ENCODE assay signal across 8 cellular contexts in genomic region chr2:70553584-70554337, GRCh38. TPM values are rescaled to one million over a fixed set of nuclear protein-coding genes. Genes with fewer than 3 reads are reported as not detected.
DNase-seq lines count a peak whose midpoint lies in the region; ATAC-seq and TF ChIP-seq lines count a peak whose summit lies in the region.

Gene TGFA (minus strand): TSS chr2:70553826. CDS start chr2:70553767, 59 bp downstream.

- H3K4me3 Mint-ChIP-seq in activated T-cell treated with anti-CD3 and anti-CD28 coated beads, Interleukin-2, amount 50 U/mL, for 4 hours: peak within 1 kb of the TSS; percentile 85
- H3K4me3 Mint-ChIP-seq in naive thymus-derived CD4-positive, alpha-beta T cell: peak within 1 kb of the TSS; percentile 79 to 96 (median 90)
- H3K4me3 Mint-ChIP-seq in stimulated activated memory B cell treated with anti-CD40 and anti-IgM and Interleukin-4, amounts not matched to agents 10 μg/mL and 1 μg/mL and 100 μg/mL, for 72 hours: peak within 1 kb of the TSS; percentile 79

- H2AFZ ChIP-seq in OCI-LY3 (ENCODE audit: low read depth, low read length): peak within 1 kb of the TSS; percentile 90

- H3K9me3 ChIP-seq in BE2C (no peaks in the 10 kb centered on the region), OCI-LY3 (ENCODE audit: insufficient read depth, low read length) (no peaks in the 10 kb centered on the region), esophagus squamous epithelium (no peaks in the 10 kb centered on the region)
- H3K9me3 ChIP-seq in naive thymus-derived CD4-positive, alpha-beta T cell (ENCODE audit: control insufficient read depth in 2 of 3, low read length in 3 of 3): no peaks in the 10 kb centered on the region

- POLR2A ChIA-PET in naive thymus-derived CD4-positive, alpha-beta T cell (lab: Charles Lee): interaction anchor here (0.9 kb wide), 1 partner anchor 16 kb away, joined by 3 read pairs; no protein-coding TSS in a partner anchor

- H3K36me3 ChIP-seq in BE2C: no peaks in the 10 kb centered on the region
- no peaks in the 10 kb centered on the region for H3K36me3 ChIP-seq in OCI-LY3 (replicated peaks; ENCODE audit: low read depth, low read length)
- H3K36me3 ChIP-seq in esophagus squamous epithelium: no peaks in the 10 kb centered on the region
- H3K36me3 ChIP-seq in naive thymus-derived CD4-positive, alpha-beta T cell (ENCODE audit: control insufficient read depth in 2 of 3, insufficient read depth in 3 of 3, low read length in 3 of 3): no peaks in the 10 kb centered on the region

- peak; percentile 45 for TF ChIP-seq CTCF in BE2C (IDR thresholded peaks at IDR 0.05; ENCODE audit: low read depth, low read length)
- TF ChIP-seq CTCF in OCI-LY3 (IDR thresholded peaks at IDR 0.05; ENCODE audit: low read depth, low read length): peak; percentile 59
- TF ChIP-seq CTCF in esophagus squamous epithelium (IDR thresholded peaks at IDR 0.05): peak; percentile 34 to 92 (median 81)

- H3K27ac ChIP-seq in OCI-LY3 (ENCODE audit: low read length) (no peak within 1 kb of the TSS), esophagus squamous epithelium (peak within 1 kb of the TSS; percentile 91 to 95 (median 92))
- H3K27ac ChIP-seq in naive thymus-derived CD4-positive, alpha-beta T cell (ENCODE audit: low read depth, low read length): peak within 1 kb of the TSS; percentile 60

- H3K79me2 ChIP-seq in OCI-LY3 (ENCODE audit: low read length): no peaks in the 10 kb centered on the region

- peaks cover 8% of the 10 kb centered on the region for H3K27me3 Mint-ChIP-seq in activated T-cell treated with anti-CD3 and anti-CD28 coated beads, Interleukin-2, amount 50 U/mL, for 4 hours (ENCODE audit: low read depth)
- H3K27me3 Mint-ChIP-seq in naive thymus-derived CD4-positive, alpha-beta T cell: peaks cover 0 to 77% (median 4%) of the 10 kb centered on the region in 5 donors
- peaks cover 69% of the 10 kb centered on the region for H3K27me3 Mint-ChIP-seq in stimulated activated memory B cell treated with anti-CD40 and anti-IgM and Interleukin-4, amounts not matched to agents 10 μg/mL and 1 μg/mL and 100 μg/mL, for 72 hours

- peak within 1 kb of the TSS; percentile 71 for H3K9ac ChIP-seq in OCI-LY3 (ENCODE audit: low read length)

- H3K4me1 Mint-ChIP-seq in activated T-cell treated with anti-CD3 and anti-CD28 coated beads, Interleukin-2, amount 50 U/mL, for 4 hours (ENCODE audit: low read depth): peaks cover 21% of the 10 kb centered on the region
- peaks cover 15 to 37% (median 32%) of the 10 kb centered on the region in 7 donors for H3K4me1 Mint-ChIP-seq in naive thymus-derived CD4-positive, alpha-beta T cell
- peaks cover 16% of the 10 kb centered on the region for H3K4me1 Mint-ChIP-seq in stimulated activated memory B cell treated with anti-CD40 and anti-IgM and Interleukin-4, amounts not matched to agents 10 μg/mL and 1 μg/mL and 100 μg/mL, for 72 hours

- H4K20me1 ChIP-seq in OCI-LY3 (ENCODE audit: insufficient read depth, low read length): no peaks in the 10 kb centered on the region

- H3K4me2 ChIP-seq in OCI-LY3 (ENCODE audit: low read length): peak within 1 kb of the TSS; percentile 99

- peak in 2 of 4 donors; percentile 35 to 51 for TF ChIP-seq POLR2A in esophagus squamous epithelium (IDR thresholded peaks at IDR 0.05)

- H3K27me3 ChIP-seq in BE2C (peaks cover 38% of the 10 kb centered on the region), OCI-LY3 (ENCODE audit: low read depth, low read length) (peaks cover 40% of the 10 kb centered on the region), esophagus squamous epithelium (peaks cover 0 to 51% (median 0%) of the 10 kb centered on the region in 4 donors)
- H3K27me3 ChIP-seq in naive thymus-derived CD4-positive, alpha-beta T cell (ENCODE audit: control insufficient read depth in 2 of 2, insufficient read depth in 2 of 2, low read length in 2 of 2): no peaks in the 10 kb centered on the region

- intact Hi-C loops in esophagus squamous epithelium (cut with DNase I): no loop called here
- intact Hi-C loops in naive thymus-derived CD4-positive, alpha-beta T cell (cut with micrococcal nuclease): loop anchor here (1.0 to 10.0 kb wide), 11 partner anchors 63 to 639 kb away; partner anchors contain the start of genes ADD2 (in 1 of the 2), FAM136A (in 1 of the 2), MXD1 (in 1 of the 2) and NAGK (in 1 of the 2)

- no peaks in the 10 kb centered on the region for H3K36me3 Mint-ChIP-seq in activated T-cell treated with anti-CD3 and anti-CD28 coated beads, Interleukin-2, amount 50 U/mL, for 4 hours (ENCODE audit: insufficient read depth)
- H3K36me3 Mint-ChIP-seq in naive thymus-derived CD4-positive, alpha-beta T cell: no peaks in the 10 kb centered on the region
- no peaks in the 10 kb centered on the region for H3K36me3 Mint-ChIP-seq in stimulated activated memory B cell treated with anti-CD40 and anti-IgM and Interleukin-4, amounts not matched to agents 10 μg/mL and 1 μg/mL and 100 μg/mL, for 72 hours

- 0% methylated on average over 7 of the region's 88 CpGs; no CpG with 5 or more reads in 1 of the 2 donors for WGBS in esophagus squamous epithelium, 2 donors

- H3K27ac Mint-ChIP-seq in naive thymus-derived CD4-positive, alpha-beta T cell: peak within 1 kb of the TSS; percentile 46 to 89 (median 79)
- peak within 1 kb of the TSS; percentile 48 for H3K27ac Mint-ChIP-seq in stimulated activated memory B cell treated with anti-CD40 and anti-IgM and Interleukin-4, amounts not matched to agents 10 μg/mL and 1 μg/mL and 100 μg/mL, for 72 hours

- peak; percentile 83 for ATAC-seq in GM19351 (IDR thresholded peaks at IDR 0.05; ENCODE audit: unreplicated experiment)
- peak; percentile 86 to 87 for ATAC-seq in activated T-cell treated with anti-CD3 and anti-CD28 coated beads, Interleukin-2, amount 50 U/mL, for 4 hours
- ATAC-seq in naive thymus-derived CD4-positive, alpha-beta T cell: peak; percentile 85
- peak; percentile 83 for ATAC-seq in stimulated activated memory B cell treated with anti-CD40 and anti-IgM and Interleukin-4, amounts not matched to agents 10 μg/mL and 1 μg/mL and 100 μg/mL, for 72 hours

- H3K4me3 ChIP-seq in BE2C (ENCODE audit: low read depth, low read length): peak within 1 kb of the TSS; percentile 23; the same call in 1 of the 2 replicates
- H3K4me3 ChIP-seq in OCI-LY3 (ENCODE audit: low read length): peak within 1 kb of the TSS; percentile 87
- H3K4me3 ChIP-seq in esophagus squamous epithelium: peak within 1 kb of the TSS; percentile 68 to 92 (median 80)
- peak within 1 kb of the TSS; percentile 65 for H3K4me3 ChIP-seq in naive thymus-derived CD4-positive, alpha-beta T cell (ENCODE audit: low read length)

- DNase-seq in BE2C: peak; percentile 52
- peak; percentile 84 for DNase-seq in HPDE6-E6E7 (ENCODE audit: extremely low spot score)
- DNase-seq in activated T-cell treated with anti-CD3 and anti-CD28 coated beads, Interleukin-2, amount 50 U/mL, for 4 hours: peak; percentile 53
- no peak for DNase-seq in esophagus squamous epithelium (lab: John Stamatoyannopoulos, UW)
- DNase-seq in naive thymus-derived CD4-positive, alpha-beta T cell: peak; percentile 51 to 69 (median 68)

- CTCF ChIA-PET in naive thymus-derived CD4-positive, alpha-beta T cell (lab: Charles Lee): interaction anchor here (0.6 to 2.5 kb wide), 3 partner anchors 64 to 249 kb away, joined by 3 to 12 read pairs (median 5); no protein-coding TSS in a partner anchor

- H3K4me1 ChIP-seq in BE2C (no peaks in the 10 kb centered on the region), OCI-LY3 (ENCODE audit: low read length) (peaks cover 22% of the 10 kb centered on the region), esophagus squamous epithelium (peaks cover 12 to 55% (median 26%) of the 10 kb centered on the region in 3 donors)
- H3K4me1 ChIP-seq in naive thymus-derived CD4-positive, alpha-beta T cell (ENCODE audit: control insufficient read depth in 2 of 2, insufficient read depth in 2 of 2, low read length in 2 of 2): peaks cover 14 to 21% of the 10 kb centered on the region in 2 donors

- no peaks in the 10 kb centered on the region for H3K9me3 Mint-ChIP-seq in activated T-cell treated with anti-CD3 and anti-CD28 coated beads, Interleukin-2, amount 50 U/mL, for 4 hours
- peaks cover 0 to 1% (median 0%) of the 10 kb centered on the region in 11 donors for H3K9me3 Mint-ChIP-seq in naive thymus-derived CD4-positive, alpha-beta T cell
- H3K9me3 Mint-ChIP-seq in stimulated activated memory B cell treated with anti-CD40 and anti-IgM and Interleukin-4, amounts not matched to agents 10 μg/mL and 1 μg/mL and 100 μg/mL, for 72 hours: no peaks in the 10 kb centered on the region

RNA-seq across cellular contexts. Expression of gene TGFA, which starts in this region (rescaled TPM):
- polyA plus RNA-seq in BE2C (2012; ENCODE audit: insufficient read depth, insufficient read length, low read depth): not detected
- total RNA-seq in activated T-cell treated with anti-CD3 and anti-CD28 coated beads, Interleukin-2, amount 50 U/mL, for 4 hours: under 1 TPM; 0.33 to 0.68 (median 0.53) TPM
- 10 to 100 TPM; 15.8 to 75.8 (median 52.0) TPM for total RNA-seq in esophagus squamous epithelium
- total RNA-seq in naive thymus-derived CD4-positive, alpha-beta T cell: 1 to 10 TPM in 3 of 5 experiments, under 1 TPM in 1, not detected in 1; 0.98 to 3.2 (median 2.3) TPM
- 1 to 10 TPM in 1 of 2 donors, under 1 TPM in 1; 0.44 to 1.8 TPM for polyA plus RNA-seq in naive thymus-derived CD4-positive, alpha-beta T cell

Comparison
In these comparisons a context has a peak if more than half of its experiments do, and no peak if none do; other contexts are left out.
1. Peak in DNase-seq and ATAC-seq in activated T-cell treated with anti-CD3 and anti-CD28 coated beads, Interleukin-2, amount 50 U/mL, for 4 hours; RNA of the gene not detected or under 1 TPM.
2. H3K4me3 ChIP-seq: peak in every context shown above with its lines; median percentile 87 in OCI-LY3; 80 in esophagus squamous epithelium; 65 in naive thymus-derived CD4-positive, alpha-beta T cell; 23 in BE2C.